In the genomic region with DNA sequence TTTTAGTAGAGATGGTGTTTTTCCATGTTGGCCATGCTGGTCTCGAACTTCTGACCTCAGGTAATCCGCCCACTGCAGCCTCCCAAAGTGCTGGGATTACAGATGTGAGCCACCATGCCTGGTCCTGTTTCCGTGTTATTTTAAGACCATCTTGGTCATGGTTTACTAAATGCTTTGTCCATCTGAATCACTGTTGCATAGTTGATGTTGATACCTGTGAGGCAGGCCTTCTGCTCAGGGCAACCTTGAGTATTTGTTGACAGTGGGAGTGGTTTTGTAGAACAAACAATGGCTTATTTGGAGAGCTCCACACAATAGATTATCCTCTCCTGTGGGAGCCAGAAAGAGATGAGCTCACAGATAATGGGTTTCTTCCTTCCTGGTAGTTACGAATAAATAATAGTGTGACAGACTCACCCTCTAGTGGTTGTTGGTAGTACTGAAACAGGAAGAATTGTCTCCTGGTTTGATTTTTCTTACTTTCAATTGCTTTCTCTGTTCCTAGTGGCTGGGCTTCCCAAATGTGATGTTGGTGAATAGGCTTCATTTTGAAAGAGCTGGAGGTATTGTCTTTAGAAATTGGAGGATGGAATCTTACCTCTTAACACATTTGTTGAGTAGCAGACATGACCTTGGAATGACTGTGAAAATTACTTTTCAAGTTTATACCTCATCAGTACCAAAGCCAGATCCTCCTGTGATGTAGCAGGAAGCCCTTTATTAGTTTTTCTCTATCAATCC, we compare ENCODE assay signal across 8 cellular contexts. TPM values are rescaled to one million over a fixed set of nuclear protein-coding genes. Genes with fewer than 3 reads are reported as not detected.
DNase-seq lines count a peak whose midpoint lies in the region; ATAC-seq, FAIRE-seq and TF ChIP-seq lines count a peak whose summit lies in the region.

No MANE protein-coding gene starts in this region.

- no peak for TF ChIP-seq POLR2A in ovary (IDR thresholded peaks at IDR 0.05)

- H3K9me3 ChIP-seq in ovary = no peaks in the 10 kb centered on the region

- H3K4me3 ChIP-seq in ovary = no peak overlapping the region

- peaks cover 39% of the 10 kb centered on the region for H3K36me3 Mint-ChIP-seq in activated T-helper 17 cell treated with anti-CD3 and anti-CD28 coated beads, Interleukin-2, amount 50 U/mL, for 72 hours (ENCODE audit: low read depth)

- DNase-seq in DMS53 (lab: John Stamatoyannopoulos, UW) (peak; percentile 94), NCI-H446 (lab: John Stamatoyannopoulos, UW) (peak; percentile 51 to 65), frontal cortex (ENCODE audit: low spot score in 2 of 2) (peak; percentile 52 to 70), ovary (no peak), HuH-7.5 (ENCODE audit: low spot score) (no peak)

- peak; percentile 15 for FAIRE-seq in frontal cortex (lab: Jason Lieb, UNC)

- no peak for TF ChIP-seq EP300 in ovary (IDR thresholded peaks at IDR 0.05)

- peaks cover 3% of the 10 kb centered on the region for H3K4me1 ChIP-seq in ovary (ENCODE audit: insufficient read depth)

- intact Hi-C loops in ovary (cut with DNase I) = loop anchor here in 2 of 4 donors (5.0 to 10.0 kb wide), 2 partner anchors 38 to 46 kb away; partner anchors contain the start of genes BTBD18 (in 1 of the 2) and CTNND1 (in 1 of the 2)

- peak; percentile 83 for ATAC-seq in GM19372 (IDR thresholded peaks at IDR 0.05; ENCODE audit: low read depth, unreplicated experiment)
- peak; percentile 91 for ATAC-seq in HG03432 (IDR thresholded peaks at IDR 0.05; ENCODE audit: unreplicated experiment)
- ATAC-seq in activated T-helper 17 cell treated with anti-CD3 and anti-CD28 coated beads, Interleukin-2, amount 50 U/mL, for 72 hours (replicated peaks) = peak; percentile 91

- H3K27ac ChIP-seq in ovary = no peak overlapping the region

- TF ChIP-seq CTCF in ovary (IDR thresholded peaks at IDR 0.05) = peak; percentile 76 to 88 (median 81)

- WGBS in ovary, 3 donors = 48 to 53% (median 53%) methylated on average over 4 of the region's 4 CpGs

- H3K9me3 Mint-ChIP-seq in activated T-helper 17 cell treated with anti-CD3 and anti-CD28 coated beads, Interleukin-2, amount 50 U/mL, for 72 hours = no peaks in the 10 kb centered on the region

- no peaks in the 10 kb centered on the region for H3K27me3 ChIP-seq in ovary

- peak overlapping the region; percentile 37 for H3K4me3 Mint-ChIP-seq in activated T-helper 17 cell treated with anti-CD3 and anti-CD28 coated beads, Interleukin-2, amount 50 U/mL, for 72 hours

- H3K4me1 Mint-ChIP-seq in activated T-helper 17 cell treated with anti-CD3 and anti-CD28 coated beads, Interleukin-2, amount 50 U/mL, for 72 hours = peaks cover 10% of the 10 kb centered on the region

- no peaks in the 10 kb centered on the region for H3K36me3 ChIP-seq in ovary

- peak overlapping the region; percentile 61 for H3K27ac Mint-ChIP-seq in activated T-helper 17 cell treated with anti-CD3 and anti-CD28 coated beads, Interleukin-2, amount 50 U/mL, for 72 hours

- H3K27me3 Mint-ChIP-seq in activated T-helper 17 cell treated with anti-CD3 and anti-CD28 coated beads, Interleukin-2, amount 50 U/mL, for 72 hours = no peaks in the 10 kb centered on the region

RNA-seq across cellular contexts. Expression of gene CTNND1, which starts 39.0 kb away (rescaled TPM):
- 10 to 100 TPM in 1 of 2 donors, 1 to 10 TPM in 1; 4.6 to 12.5 TPM for total RNA-seq in activated T-helper 17 cell treated with anti-CD3 and anti-CD28 coated beads, Interleukin-2, amount 50 U/mL, for 72 hours
- total RNA-seq in frontal cortex (96.6 TPM), ovary (100 to 1,000 TPM in 6 of 7 donors, 10 to 100 TPM in 1; 58.4 to 134 (median 119) TPM)
- polyA plus RNA-seq in ovary = 100 to 1,000 TPM in 1 of 2 donors, 10 to 100 TPM in 1; 40.3 to 153 TPM

RNA-seq across cellular contexts. Expression of gene BTBD18, which starts 49.0 kb away (rescaled TPM):
- total RNA-seq in activated T-helper 17 cell treated with anti-CD3 and anti-CD28 coated beads, Interleukin-2, amount 50 U/mL, for 72 hours = not detected
- not detected for total RNA-seq in frontal cortex
- not detected for total RNA-seq in ovary
- under 1 TPM in 1 of 2 donors, not detected in 1; 0.02 TPM for polyA plus RNA-seq in ovary

RNA-seq across cellular contexts. Expression of gene SELENOH, which starts 59.3 kb away (rescaled TPM):
- total RNA-seq in activated T-helper 17 cell treated with anti-CD3 and anti-CD28 coated beads, Interleukin-2, amount 50 U/mL, for 72 hours = 100 to 1,000 TPM; 149 to 175 TPM
- total RNA-seq in frontal cortex (48.9 TPM), ovary (100 to 1,000 TPM in 5 of 7 donors, 10 to 100 TPM in 2; 88.1 to 244 (median 107) TPM)
- polyA plus RNA-seq in ovary = 100 to 1,000 TPM in 1 of 2 donors, 10 to 100 TPM in 1; 33.9 to 142 TPM

Comparison
In these comparisons a context has a peak if more than half of its experiments do, and no peak if none do; other contexts are left out.
1. DNase-seq: peak in DMS53 (single experiment), NCI-H446 (2 of 2) and frontal cortex (2 of 2); none in ovary (0 of 5) and HuH-7.5 (single experiment).
2. Peak in every context shown above with its lines, with median percentiles within 50 percentile points of each other: ATAC-seq.